16 cellular contexts compared by ENCODE assay signal in genomic region chr16:73066321-73066926, GRCh38. TPM values are rescaled to one million over a fixed set of nuclear protein-coding genes. Genes with fewer than 3 reads are reported as not detected.
A peak's percentile ranks its signal among the peaks of the same experiment; 100 is the strongest.
DNase-seq lines count a peak whose midpoint lies in the region; ATAC-seq, FAIRE-seq and TF ChIP-seq lines count a peak whose summit lies in the region.
"Had no signal": no experiment of that assay in that cellular context is flagged by ENCODE, and none has a peak within 500 bp of the region (broad histone marks: within the 10 kb centered on the region; RNA-seq: fewer than 3 reads in every experiment).

No MANE protein-coding gene starts in this region.

- H3K27me3 ChIP-seq in heart left ventricle: peaks cover 0 to 39% (median 13%) of the 10 kb centered on the region in 9 donors
- no peaks in the 10 kb centered on the region for H3K27me3 ChIP-seq in right cardiac atrium (ENCODE audit: control insufficient read depth, insufficient read depth)
- no peaks in the 10 kb centered on the region for H3K27me3 ChIP-seq in osteoblast (ENCODE audit: insufficient read depth, low read length)
- no peaks in the 10 kb centered on the region for H3K27me3 ChIP-seq in vagina
- H3K27me3 ChIP-seq in spleen (replicated peaks in 1 of 7): peaks cover 9 to 94% (median 65%) of the 10 kb centered on the region in 7 donors
- H3K27me3 ChIP-seq in SK-N-SH (ENCODE audit: insufficient read depth): no peaks in the 10 kb centered on the region

- no peaks in the 10 kb centered on the region for H3K79me2 ChIP-seq in osteoblast (ENCODE audit: insufficient read depth, low read length)
- H3K79me2 ChIP-seq in SK-N-SH (ENCODE audit: insufficient read depth): peaks cover 10% of the 10 kb centered on the region

- no peak for TF ChIP-seq POLR2A in heart left ventricle (IDR thresholded peaks at IDR 0.05)
- no peak for TF ChIP-seq POLR2A in vagina (IDR thresholded peaks at IDR 0.05)
- no peak for TF ChIP-seq POLR2A in spleen (IDR thresholded peaks at IDR 0.05)

- peak overlapping the region; percentile 83 for H3K4me2 ChIP-seq in osteoblast (ENCODE audit: insufficient read depth, low read length)
- no peak overlapping the region for H3K4me2 ChIP-seq in SK-N-SH

- ATAC-seq in heart left ventricle: no peak
- no peak for ATAC-seq in Right ventricle myocardium superior (ENCODE audit: poor library complexity)
- no peak for ATAC-seq in right cardiac atrium
- ATAC-seq: stimulated activated memory B cell treated with anti-CD40 and anti-IgM and Interleukin-4, amounts not matched to agents 10 μg/mL and 1 μg/mL and 100 μg/mL, for 72 hours had no signal

- intact Hi-C loops in heart left ventricle (cut with DNase I) (loop anchor here in 5 of 10 donors (5.0 to 10.0 kb wide), 4 partner anchors 106 to 234 kb away; no protein-coding TSS in a partner anchor), Right ventricle myocardium superior (cut with DNase I) (loop anchor here (5.0 kb wide), 1 partner anchor 111 kb away; no protein-coding TSS in a partner anchor), right cardiac atrium (cut with DNase I) (loop anchor here in 2 of 4 donors (10.0 kb wide), 2 partner anchors 108 to 128 kb away; no protein-coding TSS in a partner anchor), vagina (cut with DNase I) (no loop called here), spleen (cut with DNase I; ENCODE audit: low total_unique reads) (loop anchor here (10.0 kb wide), 1 partner anchor 108 kb away; no protein-coding TSS in a partner anchor)

- DNase-seq in heart left ventricle (peak in 3 of 5 donors; percentile 19 to 62 (median 42)), Right ventricle myocardium superior (no peak), right cardiac atrium (peak in 2 of 3 donors; percentile 66 to 68), osteoblast (ENCODE audit: insufficient read length, low spot score, missing footprints) (peak; percentile 38), vagina (ENCODE audit: extremely low spot score in 2 of 2) (no peak), spleen (no peak), frontal cortex (ENCODE audit: low spot score in 2 of 2) (no peak), SK-N-SH (no peak)
- DNase-seq: activated T-cell treated with anti-CD3 and anti-CD28 coated beads, Interleukin-2, amount 50 U/mL, for 4 hours; GDM1; NCI-H1417; OCI-M1 had no signal

- H3K9me2 ChIP-seq in SK-N-SH: no peaks in the 10 kb centered on the region

- H3K36me3 ChIP-seq in heart left ventricle (no peaks in the 10 kb centered on the region), osteoblast (ENCODE audit: insufficient read depth, low read length) (no peaks in the 10 kb centered on the region), vagina (no peaks in the 10 kb centered on the region), spleen (no peaks in the 10 kb centered on the region), SK-N-SH (replicated peaks in 1 of 2; ENCODE audit: control insufficient read depth in 1 of 2, insufficient read depth in 2 of 2, low read length in 1 of 2) (no peaks in the 10 kb centered on the region)

- FAIRE-seq in frontal cortex (lab: Jason Lieb, UNC): no peak
- FAIRE-seq: A204.1, islet of Langerhans, TTC549 had no signal

- H3K4me1 ChIP-seq in heart left ventricle (peaks cover 3 to 94% (median 56%) of the 10 kb centered on the region in 12 donors), right cardiac atrium (ENCODE audit: control insufficient read depth, insufficient read depth, low read length) (peaks cover 4% of the 10 kb centered on the region), osteoblast (ENCODE audit: insufficient read depth, low read length) (peaks cover 48% of the 10 kb centered on the region), vagina (peaks cover 46% of the 10 kb centered on the region), spleen (peaks cover 10 to 93% (median 61%) of the 10 kb centered on the region in 6 donors), SK-N-SH (ENCODE audit: control insufficient read depth in 1 of 2, insufficient read depth in 2 of 2, low read depth in 1 of 2, low read length in 1 of 2) (peaks cover 26 to 34% of the 10 kb centered on the region in 2 experiments)

- H3K4me3 ChIP-seq in heart left ventricle (peak overlapping the region in 11 of 12 donors; percentile 0 to 45 (median 40)), right cardiac atrium (ENCODE audit: low read length) (peak overlapping the region; percentile 11), osteoblast (ENCODE audit: insufficient read depth, low read length) (no peak overlapping the region), vagina (peak overlapping the region; percentile 3 to 29), spleen (peak overlapping the region in 3 of 8 donors; percentile 10 to 54 (median 13)), SK-N-SH (ENCODE audit: low read depth in 2 of 2, low read length in 1 of 2) (no peak overlapping the region)

- TF ChIP-seq CTCF in heart left ventricle (IDR thresholded peaks at IDR 0.05) (no peak), osteoblast (IDR thresholded peaks at IDR 0.05; ENCODE audit: extremely low read depth, low read depth, low read length) (no peak), vagina (IDR thresholded peaks at IDR 0.05) (no peak), spleen (IDR thresholded peaks at IDR 0.05 in 8 of 11, conservative IDR thresholded peaks at IDR 0.05 in 3 of 11) (no peak), SK-N-SH (IDR thresholded peaks at IDR 0.05) (no peak)

- peaks cover 31% of the 10 kb centered on the region for H3F3A ChIP-seq in SK-N-SH (replicated peaks; ENCODE audit: insufficient read depth)

- POLR2A ChIA-PET in SK-N-SH (lab: Yijun Ruan, JAX): no interaction called here

- H3K9ac ChIP-seq in SK-N-SH: no peak overlapping the region

- no peak for TF ChIP-seq EP300 in SK-N-SH (IDR thresholded peaks at IDR 0.05; ENCODE audit: borderline replicate concordance in 1 of 2, low read depth in 1 of 2, low read length in 1 of 2)

- CTCF ChIA-PET in SK-N-SH (lab: Yijun Ruan, JAX): no interaction called here

- no peak for TF ChIP-seq RAD21 in SK-N-SH (IDR thresholded peaks at IDR 0.05; ENCODE audit: low read length)

- no peaks in the 10 kb centered on the region for H4K20me1 ChIP-seq in osteoblast (ENCODE audit: insufficient read depth, low read length)
- no peaks in the 10 kb centered on the region for H4K20me1 ChIP-seq in SK-N-SH (ENCODE audit: insufficient read depth)

- 11 to 21% (median 16%) methylated on average over 21 to 49 of the region's 49 CpGs for WGBS in heart left ventricle, 4 donors
- 11% methylated on average over 49 of the region's 49 CpGs for WGBS in right cardiac atrium
- WGBS in spleen, 5 donors: 9 to 15% (median 11%) methylated on average over 41 to 49 of the region's 49 CpGs
- 97% methylated on average over 37 of the region's 49 CpGs for WGBS in SK-N-SH (ENCODE audit: low lambda C conversion rate)

- H2AFZ ChIP-seq in osteoblast (ENCODE audit: low read length) (peak overlapping the region; percentile 45), SK-N-SH (ENCODE audit: low read depth) (no peak overlapping the region)

- H3K9me3 ChIP-seq in heart left ventricle (no peaks in the 10 kb centered on the region), right cardiac atrium (ENCODE audit: control insufficient read depth, low read length) (no peaks in the 10 kb centered on the region), osteoblast (ENCODE audit: low read depth, low read length) (no peaks in the 10 kb centered on the region), vagina (no peaks in the 10 kb centered on the region), spleen (no peaks in the 10 kb centered on the region), SK-N-SH (no peaks in the 10 kb centered on the region)

- H3K27ac ChIP-seq in heart left ventricle: peak overlapping the region in 11 of 12 donors; percentile 45 to 96 (median 84)
- H3K27ac ChIP-seq in right cardiac atrium (ENCODE audit: low read length): peak overlapping the region; percentile 22
- H3K27ac ChIP-seq in osteoblast (ENCODE audit: low read depth, low read length): peak overlapping the region; percentile 100
- H3K27ac ChIP-seq in vagina: peak overlapping the region; percentile 28
- H3K27ac ChIP-seq in spleen: peak overlapping the region in 1 of 8 donors; percentile 31
- no peak overlapping the region for H3K27ac ChIP-seq in SK-N-SH (ENCODE audit: low read depth in 2 of 2, low read length in 1 of 2)

TF ChIP-seq in SK-N-SH, 30 proteins besides CTCF, POLR2A, EP300 and RAD21:
- TF ChIP-seq NRF1 (IDR thresholded peaks at IDR 0.05; ENCODE audit: low read depth, low read length) (no peak), FOXJ3 (CRISPR knock-in tag; IDR thresholded peaks at IDR 0.05) (no peak), JUND (IDR thresholded peaks at IDR 0.05) (no peak), SMC3 (IDR thresholded peaks at IDR 0.05; ENCODE audit: low read depth, low read length) (no peak), NFIC (IDR thresholded peaks at IDR 0.05; ENCODE audit: borderline replicate concordance) (no peak)

RNA-seq across cellular contexts. Expression of gene ZFHX3, which starts 18.5 kb away (rescaled TPM):
- 10 to 100 TPM in 6 of 9 donors, 1 to 10 TPM in 3; 7.8 to 21.6 (median 14.5) TPM for total RNA-seq in heart left ventricle
- polyA plus RNA-seq in heart left ventricle: 1 to 10 TPM; 3.8 to 4.0 TPM
- total RNA-seq in Right ventricle myocardium superior: 8.3 TPM
- total RNA-seq in right cardiac atrium: 10 to 100 TPM in 2 of 4 donors, 1 to 10 TPM in 2; 9.1 to 18.2 (median 11.0) TPM
- polyA plus RNA-seq in right cardiac atrium: 4.3 TPM
- total RNA-seq in osteoblast: 14.1 and 14.5 TPM in 2 replicates
- total RNA-seq in vagina: 28.0 TPM
- 10 to 100 TPM in 6 of 7 donors, 1 to 10 TPM in 1; 9.1 to 18.5 (median 12.5) TPM for total RNA-seq in spleen
- 1 to 10 TPM in 1 of 3 donors, under 1 TPM in 2; 0.47 to 1.5 (median 0.52) TPM for polyA plus RNA-seq in spleen
- total RNA-seq in frontal cortex: 4.9 TPM
- 1.9 and 2.0 TPM in 2 replicates for polyA plus RNA-seq in SK-N-SH (2012; rRNA removed)
- polyA plus RNA-seq in SK-N-SH (2012; cell fraction: cytosol; rRNA removed): 1.9 and 2.0 TPM in 2 replicates
- 4.1 and 5.0 TPM in 2 replicates for polyA plus RNA-seq in SK-N-SH (2012; cell fraction: nucleus; rRNA removed)

Comparison
In these comparisons a context has a peak if more than half of its experiments do, and no peak if none do; other contexts are left out.
1. DNase-seq: peak in heart left ventricle (3 of 5), right cardiac atrium (2 of 3) and osteoblast (single experiment); none in Right ventricle myocardium superior (single experiment), vagina (0 of 2), spleen (single experiment), frontal cortex (0 of 2) and SK-N-SH (single experiment).
2. H3K27ac ChIP-seq: peak in heart left ventricle (11 of 12), right cardiac atrium (single experiment), osteoblast (single experiment) and vagina (single experiment); none in SK-N-SH (0 of 2).
3. H3K4me3 ChIP-seq: peak in heart left ventricle (11 of 12), right cardiac atrium (single experiment) and vagina (2 of 2); none in osteoblast (single experiment) and SK-N-SH (0 of 2).